In genomic region chr17:66949501-66949900, GRCh38 we compare ENCODE assay signal across 15 cellular contexts. TPM values are rescaled to one million over a fixed set of nuclear protein-coding genes. Genes with fewer than 3 reads are reported as not detected.
DNase-seq lines count a peak whose midpoint lies in the region.
"Had no signal": no experiment of that assay in that cellular context is flagged by ENCODE, and none has a peak within 500 bp of the region (broad histone marks: within the 10 kb centered on the region; RNA-seq: fewer than 3 reads in every experiment).

No MANE protein-coding gene starts in this region.

- H3K27ac ChIP-seq in BLaER1 = peak overlapping the region; percentile 92; the same call in 1 of the 2 replicates
- peak overlapping the region; percentile 83 for H3K27ac ChIP-seq in SJSA1
- no peak overlapping the region for H3K27ac ChIP-seq in mesenchymal stem cell (ENCODE audit: low read length, poor library complexity, severe bottlenecking)
- H3K27ac ChIP-seq: C4-2B, SJCRH30 had no signal

- H3K23ac ChIP-seq in mesenchymal stem cell (ENCODE audit: low read length in 2 of 2) = no peak overlapping the region

- no peak overlapping the region for H3K18ac ChIP-seq in mesenchymal stem cell (ENCODE audit: low read depth in 1 of 2, low read length in 2 of 2)

- no peak overlapping the region for H2BK12ac ChIP-seq in mesenchymal stem cell (ENCODE audit: low read length in 2 of 2)

- H2AFZ ChIP-seq in mesenchymal stem cell (ENCODE audit: low read depth, low read length) = no peak overlapping the region

- no peaks in the 10 kb centered on the region for H3K36me3 ChIP-seq in BLaER1
- no peaks in the 10 kb centered on the region for H3K36me3 ChIP-seq in SJSA1
- no peaks in the 10 kb centered on the region for H3K36me3 ChIP-seq in mesenchymal stem cell (ENCODE audit: control insufficient read depth in 1 of 2, insufficient read depth in 2 of 2, low read depth in 1 of 2, low read length in 2 of 2)
- H3K36me3 ChIP-seq: SJCRH30 had no signal

- 73% methylated on average over 9 of the region's 10 CpGs for WGBS in mesenchymal stem cell

- H3K9ac ChIP-seq in BLaER1 (no peak overlapping the region), mesenchymal stem cell (ENCODE audit: low read length) (no peak overlapping the region)

- H3K9me3 ChIP-seq in BLaER1 (no peaks in the 10 kb centered on the region), SJSA1 (replicated peaks) (no peaks in the 10 kb centered on the region), mesenchymal stem cell (ENCODE audit: control insufficient read depth, low read length) (no peaks in the 10 kb centered on the region)
- H3K9me3 ChIP-seq: SJCRH30 had no signal

- no peak overlapping the region for H2BK120ac ChIP-seq in mesenchymal stem cell (ENCODE audit: low read depth, low read length)

- H3K4ac ChIP-seq in mesenchymal stem cell (ENCODE audit: low read depth in 1 of 2, low read length in 2 of 2) = no peak overlapping the region

- DNase-seq in GM04504 (ENCODE audit: low read depth) = peak; percentile 41
- peak; percentile 82 to 89 for DNase-seq in SJSA1 (ENCODE audit: low read depth in 1 of 2, low spot score in 2 of 2)
- peak; percentile 15 for DNase-seq in mesenchymal stem cell
- DNase-seq in activated CD4-positive, alpha-beta T cell treated with anti-CD3 and anti-CD28 coated beads, Interleukin-2, amount 50 U/mL, for 48 hours = no peak
- no peak for DNase-seq in T-helper 1 cell
- DNase-seq in DMS114 treated with DMSO at 0.1 percent for 48 hours (lab: John Stamatoyannopoulos, UW; ENCODE audit: unreplicated experiment) = no peak
- DNase-seq in NCI-H2227 (lab: John Stamatoyannopoulos, UW; ENCODE audit: unreplicated experiment) = no peak
- DNase-seq: activated CD4-positive, alpha-beta T cell treated with anti-CD3 and anti-CD28 coated beads, Interleukin-2, amount 50 U/mL, for 4 hours; NCI-H1417; NCI-H748 treated with DMSO at 0.1 percent for 48 hours; SJCRH30; stimulated activated CD4-positive, alpha-beta T cell treated with anti-CD3 and anti-CD28 coated beads, Interleukin-15, amount 100 ng/mL, for 24 hours had no signal

- H3K4me1 ChIP-seq in BLaER1 (peaks cover 92% of the 10 kb centered on the region), SJSA1 (replicated peaks) (peaks cover 58% of the 10 kb centered on the region), mesenchymal stem cell (ENCODE audit: control insufficient read depth, insufficient read depth, low read depth, low read length) (peaks cover 14% of the 10 kb centered on the region)

- no peak overlapping the region for H3K14ac ChIP-seq in mesenchymal stem cell (ENCODE audit: low read length in 2 of 2)

- H3K4me2 ChIP-seq in BLaER1 (peak overlapping the region; percentile 83), mesenchymal stem cell (ENCODE audit: low read length, poor library complexity, severe bottlenecking) (no peak overlapping the region)

- no peak overlapping the region for H2BK15ac ChIP-seq in mesenchymal stem cell (ENCODE audit: low read depth, poor library complexity, severe bottlenecking)

- no peaks in the 10 kb centered on the region for H4K20me1 ChIP-seq in BLaER1

- no peak overlapping the region for H2BK5ac ChIP-seq in mesenchymal stem cell (ENCODE audit: low read depth, low read length, poor library complexity, severe bottlenecking)

- no peak overlapping the region for H2AK5ac ChIP-seq in mesenchymal stem cell (ENCODE audit: low read length, severe bottlenecking)

- no peaks in the 10 kb centered on the region for H3K27me3 ChIP-seq in BLaER1
- H3K27me3 ChIP-seq in SJSA1 (replicated peaks) = no peaks in the 10 kb centered on the region
- peaks cover 27 to 85% of the 10 kb centered on the region in 2 experiments for H3K27me3 ChIP-seq in mesenchymal stem cell (ENCODE audit: control insufficient read depth in 1 of 2, insufficient read depth in 1 of 2, low read length in 2 of 2)
- H3K27me3 ChIP-seq: SJCRH30 had no signal

- H4K91ac ChIP-seq in mesenchymal stem cell (ENCODE audit: low read length) = no peak overlapping the region

- no peak overlapping the region for H4K8ac ChIP-seq in mesenchymal stem cell (ENCODE audit: low read length)

- no peak overlapping the region for H3K4me3 ChIP-seq in BLaER1
- H3K4me3 ChIP-seq in SJSA1 = no peak overlapping the region
- no peak overlapping the region for H3K4me3 ChIP-seq in mesenchymal stem cell (ENCODE audit: insufficient read depth in 1 of 2, low read depth in 1 of 2, low read length in 2 of 2)
- H3K4me3 ChIP-seq: SJCRH30 had no signal

- H3K79me1 ChIP-seq in mesenchymal stem cell (replicated peaks; ENCODE audit: low read length, poor library complexity, severe bottlenecking) = no peaks in the 10 kb centered on the region

RNA-seq across cellular contexts. Expression of gene CACNG4, which starts 15.0 kb away (rescaled TPM):
- total RNA-seq in SJSA1 (2014; rRNA removed; shearing (Covaris generic)) = 16.4 and 32.0 TPM in 2 replicates
- polyA plus RNA-seq in mesenchymal stem cell (2013, experiment 1 of 2) = 0.04 TPM
- polyA plus RNA-seq in mesenchymal stem cell (2013, experiment 2 of 2) = 0.03 TPM
- total RNA-seq: mucosa of gallbladder had no signal

Comparison
In these comparisons a context has a peak if more than half of its experiments do, and no peak if none do; other contexts are left out.
1. DNase-seq: peak in GM04504 (single experiment), SJSA1 (2 of 2) and mesenchymal stem cell (single experiment); none in activated CD4-positive, alpha-beta T cell treated with anti-CD3 and anti-CD28 coated beads, Interleukin-2, amount 50 U/mL, for 48 hours (0 of 2), T-helper 1 cell (0 of 5), DMS114 treated with DMSO at 0.1 percent for 48 hours (single experiment) and NCI-H2227 (single experiment).